In the genomic region with DNA sequence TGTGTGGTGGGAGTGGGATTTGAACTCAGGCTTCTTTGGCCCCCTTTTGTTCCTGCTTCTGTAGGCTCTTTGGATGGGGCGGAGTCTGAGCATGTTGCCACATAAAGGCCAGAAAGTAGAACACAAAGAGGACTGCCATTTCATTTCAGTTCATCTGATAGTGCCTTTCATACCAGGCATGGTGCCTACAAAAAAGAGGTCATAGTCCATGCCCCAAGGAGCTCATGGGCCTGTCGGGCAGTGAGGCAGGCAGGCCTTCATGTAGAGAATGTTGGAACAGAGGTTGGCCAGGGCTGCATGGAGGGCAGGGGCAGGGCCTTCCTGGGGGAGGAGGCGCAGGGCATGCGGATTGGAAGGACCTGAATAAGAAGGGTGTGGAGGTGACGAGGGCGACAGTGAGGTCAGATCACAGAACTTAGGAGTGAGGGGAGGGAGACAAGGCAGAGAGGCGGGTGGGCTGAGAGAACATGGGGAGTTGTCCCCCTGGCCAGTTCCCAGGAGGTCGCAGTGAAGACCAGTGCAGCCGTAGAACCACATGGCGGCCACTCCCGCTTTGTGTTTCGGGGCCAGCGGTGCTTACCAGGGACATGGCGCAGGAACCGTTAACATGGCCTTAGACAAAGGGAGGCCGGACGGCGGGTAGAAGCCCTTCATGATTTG, we compare ENCODE assay signal across 13 cellular contexts. TPM values are rescaled to one million over a fixed set of nuclear protein-coding genes. Genes with fewer than 3 reads are reported as not detected.
DNase-seq lines count a peak whose midpoint lies in the region; ATAC-seq and TF ChIP-seq lines count a peak whose summit lies in the region.
"Had no signal": no experiment of that assay in that cellular context is flagged by ENCODE, and none has a peak within 500 bp of the region (broad histone marks: within the 10 kb centered on the region; RNA-seq: fewer than 3 reads in every experiment).

No MANE protein-coding gene starts in this region.

- no peaks in the 10 kb centered on the region for H3K9me3 Mint-ChIP-seq in HFFc6
- no peaks in the 10 kb centered on the region for H3K9me3 Mint-ChIP-seq in endothelial cell (ENCODE audit: unreplicated experiment)
- no peaks in the 10 kb centered on the region for H3K9me3 Mint-ChIP-seq in nephron progenitor cell
- no peaks in the 10 kb centered on the region for H3K9me3 Mint-ChIP-seq in activated T-helper 17 cell treated with anti-CD3 and anti-CD28 coated beads, Interleukin-2, amount 50 U/mL, for 72 hours

- H3K4me1 Mint-ChIP-seq in HFFc6 (ENCODE audit: low read depth) (peaks cover 62% of the 10 kb centered on the region), endothelial cell (ENCODE audit: unreplicated experiment) (peaks cover 29% of the 10 kb centered on the region), nephron progenitor cell (peaks cover 57% of the 10 kb centered on the region)
- H3K4me1 Mint-ChIP-seq in activated T-helper 17 cell treated with anti-CD3 and anti-CD28 coated beads, Interleukin-2, amount 50 U/mL, for 72 hours: peaks cover 6% of the 10 kb centered on the region

- 94 to 95% methylated on average over 18 of the region's 18 CpGs for WGBS in thyroid gland, 2 donors

- H3K27me3 Mint-ChIP-seq in HFFc6 (ENCODE audit: insufficient read depth): peaks cover 13% of the 10 kb centered on the region
- H3K27me3 Mint-ChIP-seq in endothelial cell (ENCODE audit: unreplicated experiment): peaks cover 7% of the 10 kb centered on the region
- H3K27me3 Mint-ChIP-seq in nephron progenitor cell (ENCODE audit: low read depth, poor library complexity): no peaks in the 10 kb centered on the region
- H3K27me3 Mint-ChIP-seq in activated T-helper 17 cell treated with anti-CD3 and anti-CD28 coated beads, Interleukin-2, amount 50 U/mL, for 72 hours: peaks cover 19% of the 10 kb centered on the region

- no peak overlapping the region for H3K4me3 ChIP-seq in thyroid gland (replicated peaks in 1 of 3)

- intact Hi-C loops in thyroid gland (cut with DNase I): no loop called here

- no peaks in the 10 kb centered on the region for H3K27me3 ChIP-seq in thyroid gland

- H3K27ac ChIP-seq in thyroid gland: peak overlapping the region; percentile 37 to 72 (median 62)

- no peaks in the 10 kb centered on the region for H3K9me3 ChIP-seq in thyroid gland

- H3K27ac Mint-ChIP-seq in HFFc6 (peak overlapping the region; percentile 21; the same call in 1 of the 2 replicates), endothelial cell (ENCODE audit: unreplicated experiment) (peak overlapping the region; percentile 43), nephron progenitor cell (peak overlapping the region; percentile 93)
- H3K27ac Mint-ChIP-seq in activated T-helper 17 cell treated with anti-CD3 and anti-CD28 coated beads, Interleukin-2, amount 50 U/mL, for 72 hours: no peak overlapping the region

- no peak for TF ChIP-seq POLR2A in thyroid gland (IDR thresholded peaks at IDR 0.05)

- H3K36me3 Mint-ChIP-seq in HFFc6 (ENCODE audit: low read depth): peaks cover 46% of the 10 kb centered on the region
- H3K36me3 Mint-ChIP-seq in endothelial cell (ENCODE audit: low read depth, unreplicated experiment): peaks cover 52% of the 10 kb centered on the region
- H3K36me3 Mint-ChIP-seq in nephron progenitor cell (ENCODE audit: low read depth): peaks cover 71% of the 10 kb centered on the region
- no peaks in the 10 kb centered on the region for H3K36me3 Mint-ChIP-seq in activated T-helper 17 cell treated with anti-CD3 and anti-CD28 coated beads, Interleukin-2, amount 50 U/mL, for 72 hours (ENCODE audit: low read depth)

- no peak for DNase-seq in HFFc6
- no peak for DNase-seq in endothelial cell (ENCODE audit: low spot score)
- DNase-seq in nephron progenitor cell: no peak
- no peak for DNase-seq in thyroid gland
- DNase-seq in NCI-H446 treated with DMSO at 0.1 percent for 48 hours (lab: John Stamatoyannopoulos, UW): no peak
- DNase-seq in epidermal melanocyte (ENCODE audit: insufficient read length, low spot score): no peak
- DNase-seq: EL; NCI-H187; NCI-H345; NK-92 treated with Interleukin-12 subunit alpha and Interleukin-12 subunit beta, amount 100 ng/mL, for 24 hours; RPMI8226; SIG-M5 had no signal

- peaks cover 20 to 22% of the 10 kb centered on the region in 2 donors for H3K4me1 ChIP-seq in thyroid gland

- TF ChIP-seq CTCF in HFFc6 (IDR thresholded peaks at IDR 0.05): no peak
- no peak for TF ChIP-seq CTCF in endothelial cell (IDR thresholded peaks at IDR 0.05; ENCODE audit: unreplicated experiment)
- no peak for TF ChIP-seq CTCF in nephron progenitor cell (IDR thresholded peaks at IDR 0.05)
- no peak for TF ChIP-seq CTCF in thyroid gland (IDR thresholded peaks at IDR 0.05)

- ATAC-seq in activated T-helper 17 cell treated with anti-CD3 and anti-CD28 coated beads, Interleukin-2, amount 50 U/mL, for 72 hours (replicated peaks): no peak

- peaks cover 0 to 21% of the 10 kb centered on the region in 2 donors for H3K36me3 ChIP-seq in thyroid gland

- H3K4me3 Mint-ChIP-seq in HFFc6 (no peak overlapping the region), endothelial cell (ENCODE audit: unreplicated experiment) (no peak overlapping the region), nephron progenitor cell (no peak overlapping the region)
- no peak overlapping the region for H3K4me3 Mint-ChIP-seq in activated T-helper 17 cell treated with anti-CD3 and anti-CD28 coated beads, Interleukin-2, amount 50 U/mL, for 72 hours

RNA-seq across cellular contexts. Expression of gene ITGB1BP1, which starts 49.1 kb away (rescaled TPM):
- total RNA-seq in HFFc6 (2021; fragmentation: NEBNext Ultra II Directional; extraction: Animal tissue kit (Norgen Biotek cat#: 25700)): 100 to 1,000 TPM; 205 to 238 (median 225) TPM
- 97.3 TPM for total RNA-seq in endothelial cell (ENCODE audit: unreplicated experiment)
- total RNA-seq in thyroid gland: 10 to 100 TPM; 39.4 to 73.4 (median 45.8) TPM
- 100 to 1,000 TPM; 109 to 310 TPM for total RNA-seq in activated T-helper 17 cell treated with anti-CD3 and anti-CD28 coated beads, Interleukin-2, amount 50 U/mL, for 72 hours

RNA-seq across cellular contexts. Expression of gene CPSF3, which starts 49.3 kb away (rescaled TPM):
- 10 to 100 TPM; 40.6 to 49.8 (median 44.5) TPM for total RNA-seq in HFFc6 (2021; fragmentation: NEBNext Ultra II Directional; extraction: Animal tissue kit (Norgen Biotek cat#: 25700))
- 55.2 TPM for total RNA-seq in endothelial cell (ENCODE audit: unreplicated experiment)
- 10 to 100 TPM; 21.7 to 33.6 (median 29.1) TPM for total RNA-seq in thyroid gland
- total RNA-seq in activated T-helper 17 cell treated with anti-CD3 and anti-CD28 coated beads, Interleukin-2, amount 50 U/mL, for 72 hours: 10 to 100 TPM; 34.5 to 53.8 TPM
